ENCODE assay signal across 1 cellular context in the genomic region with DNA sequence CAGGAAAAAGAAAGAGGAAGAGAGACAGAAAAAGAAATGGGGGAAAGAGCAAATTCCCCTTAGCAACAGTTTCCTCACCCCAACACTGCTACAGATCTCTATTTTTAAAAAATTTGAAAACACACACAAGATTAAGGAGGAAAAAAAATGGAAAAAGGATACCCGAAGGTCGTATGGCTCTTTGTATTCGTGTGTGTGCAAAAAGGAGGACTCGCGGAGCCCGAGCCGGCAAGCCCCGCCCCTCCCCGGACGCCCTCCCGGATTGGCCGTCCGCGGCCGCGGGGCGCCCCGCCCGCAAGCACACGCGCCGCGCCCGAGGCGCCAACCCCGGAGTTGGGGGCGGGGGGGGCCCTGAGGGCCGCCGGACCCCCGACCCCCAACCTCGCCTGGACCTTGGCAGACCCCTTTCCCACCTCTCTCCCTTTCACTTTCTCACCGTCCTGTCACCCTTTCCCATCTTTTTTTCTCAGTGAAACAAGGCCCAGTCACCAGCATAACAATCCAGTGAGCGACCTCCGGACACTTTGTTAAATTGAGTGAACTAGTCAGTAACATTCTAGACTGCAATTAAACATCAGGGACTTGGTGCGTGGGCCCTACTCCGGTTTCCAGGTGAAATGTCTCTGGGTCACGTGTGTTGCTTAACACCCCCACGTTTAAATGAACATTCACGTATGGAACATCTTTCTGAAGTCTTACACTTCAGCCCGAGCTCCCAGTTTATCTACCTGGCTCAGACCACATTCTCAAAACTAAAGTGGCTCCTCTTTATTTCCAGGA.
TF ChIP-seq lines count a peak whose summit lies in the region.

A gene with protein sequence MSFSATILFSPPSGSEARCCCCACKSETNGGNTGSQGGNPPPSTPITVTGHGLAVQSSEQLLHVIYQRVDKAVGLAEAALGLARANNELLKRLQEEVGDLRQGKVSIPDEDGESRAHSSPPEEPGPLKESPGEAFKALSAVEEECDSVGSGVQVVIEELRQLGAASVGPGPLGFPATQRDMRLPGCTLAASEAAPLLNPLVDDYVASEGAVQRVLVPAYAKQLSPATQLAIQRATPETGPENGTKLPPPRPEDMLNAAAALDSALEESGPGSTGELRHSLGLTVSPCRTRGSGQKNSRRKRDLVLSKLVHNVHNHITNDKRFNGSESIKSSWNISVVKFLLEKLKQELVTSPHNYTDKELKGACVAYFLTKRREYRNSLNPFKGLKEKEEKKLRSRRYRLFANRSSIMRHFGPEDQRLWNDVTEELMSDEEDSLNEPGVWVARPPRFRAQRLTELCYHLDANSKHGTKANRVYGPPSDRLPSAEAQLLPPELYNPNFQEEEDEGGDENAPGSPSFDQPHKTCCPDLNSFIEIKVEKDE (minus strand): TSS at position 205 of the 780 bp plus-strand sequence. CDS start 11,120 bp downstream, outside the sequence.

TF ChIP-seq in HepG2, 621 proteins besides CTCF, POLR2A, EP300 and RAD21 (continued from another document and continues in another):
- TF ChIP-seq, protein P1, sequence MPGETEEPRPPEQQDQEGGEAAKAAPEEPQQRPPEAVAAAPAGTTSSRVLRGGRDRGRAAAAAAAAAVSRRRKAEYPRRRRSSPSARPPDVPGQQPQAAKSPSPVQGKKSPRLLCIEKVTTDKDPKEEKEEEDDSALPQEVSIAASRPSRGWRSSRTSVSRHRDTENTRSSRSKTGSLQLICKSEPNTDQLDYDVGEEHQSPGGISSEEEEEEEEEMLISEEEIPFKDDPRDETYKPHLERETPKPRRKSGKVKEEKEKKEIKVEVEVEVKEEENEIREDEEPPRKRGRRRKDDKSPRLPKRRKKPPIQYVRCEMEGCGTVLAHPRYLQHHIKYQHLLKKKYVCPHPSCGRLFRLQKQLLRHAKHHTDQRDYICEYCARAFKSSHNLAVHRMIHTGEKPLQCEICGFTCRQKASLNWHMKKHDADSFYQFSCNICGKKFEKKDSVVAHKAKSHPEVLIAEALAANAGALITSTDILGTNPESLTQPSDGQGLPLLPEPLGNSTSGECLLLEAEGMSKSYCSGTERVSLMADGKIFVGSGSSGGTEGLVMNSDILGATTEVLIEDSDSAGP (CRISPR knock-in tag; IDR thresholded peaks at IDR 0.05; ENCODE audit: borderline replicate concordance): no peak
- TF ChIP-seq, protein P2, sequence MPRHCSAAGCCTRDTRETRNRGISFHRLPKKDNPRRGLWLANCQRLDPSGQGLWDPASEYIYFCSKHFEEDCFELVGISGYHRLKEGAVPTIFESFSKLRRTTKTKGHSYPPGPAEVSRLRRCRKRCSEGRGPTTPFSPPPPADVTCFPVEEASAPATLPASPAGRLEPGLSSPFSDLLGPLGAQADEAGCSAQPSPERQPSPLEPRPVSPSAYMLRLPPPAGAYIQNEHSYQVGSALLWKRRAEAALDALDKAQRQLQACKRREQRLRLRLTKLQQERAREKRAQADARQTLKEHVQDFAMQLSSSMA (CRISPR knock-in tag; IDR thresholded peaks at IDR 0.05): peak; percentile 76; the same call in 1 of the 2 replicates
- TF ChIP-seq TEAD2 (CRISPR knock-in tag; IDR thresholded peaks at IDR 0.05) (no peak), KAT8 (CRISPR knock-in tag; IDR thresholded peaks at IDR 0.05) (peak; percentile 54; the same call in 1 of the 2 replicates), ADNP (CRISPR knock-in tag; IDR thresholded peaks at IDR 0.05) (no peak), ZNF354B (CRISPR knock-in tag; IDR thresholded peaks at IDR 0.05) (no peak; the same call in 1 of the 2 replicates), ZNF232 (CRISPR knock-in tag; IDR thresholded peaks at IDR 0.05; ENCODE audit: borderline replicate concordance) (peak; percentile 40; the same call in 1 of the 2 replicates), ZNF557 (CRISPR knock-in tag; IDR thresholded peaks at IDR 0.05) (0 out of 2 replicates have a peak, but pooled peaks have one; percentile 40), ZNF331 (CRISPR knock-in tag; IDR thresholded peaks at IDR 0.05) (peak; percentile 65; the same call in 1 of the 2 replicates), MAZ (IDR thresholded peaks at IDR 0.05; ENCODE audit: borderline replicate concordance, low read depth, low read length) (peak; percentile 71; the same call in 1 of the 2 replicates), MAZ (CRISPR knock-in tag; IDR thresholded peaks at IDR 0.05; ENCODE audit: low read depth) (peak; percentile 87), NFKB2 (CRISPR knock-in tag; IDR thresholded peaks at IDR 0.05; ENCODE audit: borderline replicate concordance) (peak; percentile 81; the same call in 1 of the 2 replicates), ARNTL (CRISPR knock-in tag; IDR thresholded peaks at IDR 0.05) (peak; percentile 83), AKAP8 (CRISPR knock-in tag; IDR thresholded peaks at IDR 0.05) (no peak), ZNF761 (CRISPR knock-in tag; conservative IDR thresholded peaks at IDR 0.05) (peak; percentile 85; the same call in 1 of the 2 replicates), ZNF563 (CRISPR knock-in tag; IDR thresholded peaks at IDR 0.05) (peak; percentile 96)
- TF ChIP-seq, protein P3, sequence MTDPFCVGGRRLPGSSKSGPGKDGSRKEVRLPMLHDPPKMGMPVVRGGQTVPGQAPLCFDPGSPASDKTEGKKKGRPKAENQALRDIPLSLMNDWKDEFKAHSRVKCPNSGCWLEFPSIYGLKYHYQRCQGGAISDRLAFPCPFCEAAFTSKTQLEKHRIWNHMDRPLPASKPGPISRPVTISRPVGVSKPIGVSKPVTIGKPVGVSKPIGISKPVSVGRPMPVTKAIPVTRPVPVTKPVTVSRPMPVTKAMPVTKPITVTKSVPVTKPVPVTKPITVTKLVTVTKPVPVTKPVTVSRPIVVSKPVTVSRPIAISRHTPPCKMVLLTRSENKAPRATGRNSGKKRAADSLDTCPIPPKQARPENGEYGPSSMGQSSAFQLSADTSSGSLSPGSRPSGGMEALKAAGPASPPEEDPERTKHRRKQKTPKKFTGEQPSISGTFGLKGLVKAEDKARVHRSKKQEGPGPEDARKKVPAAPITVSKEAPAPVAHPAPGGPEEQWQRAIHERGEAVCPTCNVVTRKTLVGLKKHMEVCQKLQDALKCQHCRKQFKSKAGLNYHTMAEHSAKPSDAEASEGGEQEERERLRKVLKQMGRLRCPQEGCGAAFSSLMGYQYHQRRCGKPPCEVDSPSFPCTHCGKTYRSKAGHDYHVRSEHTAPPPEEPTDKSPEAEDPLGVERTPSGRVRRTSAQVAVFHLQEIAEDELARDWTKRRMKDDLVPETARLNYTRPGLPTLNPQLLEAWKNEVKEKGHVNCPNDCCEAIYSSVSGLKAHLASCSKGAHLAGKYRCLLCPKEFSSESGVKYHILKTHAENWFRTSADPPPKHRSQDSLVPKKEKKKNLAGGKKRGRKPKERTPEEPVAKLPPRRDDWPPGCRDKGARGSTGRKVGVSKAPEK (CRISPR knock-in tag; IDR thresholded peaks at IDR 0.05; ENCODE audit: borderline replicate concordance): 0 out of 2 replicates have a peak, but pooled peaks have one; percentile 13
- TF ChIP-seq, protein P4, sequence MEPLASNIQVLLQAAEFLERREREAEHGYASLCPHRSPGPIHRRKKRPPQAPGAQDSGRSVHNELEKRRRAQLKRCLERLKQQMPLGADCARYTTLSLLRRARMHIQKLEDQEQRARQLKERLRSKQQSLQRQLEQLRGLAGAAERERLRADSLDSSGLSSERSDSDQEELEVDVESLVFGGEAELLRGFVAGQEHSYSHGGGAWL (CRISPR knock-in tag; IDR thresholded peaks at IDR 0.05): peak; percentile 84
- TF ChIP-seq, protein P5, sequence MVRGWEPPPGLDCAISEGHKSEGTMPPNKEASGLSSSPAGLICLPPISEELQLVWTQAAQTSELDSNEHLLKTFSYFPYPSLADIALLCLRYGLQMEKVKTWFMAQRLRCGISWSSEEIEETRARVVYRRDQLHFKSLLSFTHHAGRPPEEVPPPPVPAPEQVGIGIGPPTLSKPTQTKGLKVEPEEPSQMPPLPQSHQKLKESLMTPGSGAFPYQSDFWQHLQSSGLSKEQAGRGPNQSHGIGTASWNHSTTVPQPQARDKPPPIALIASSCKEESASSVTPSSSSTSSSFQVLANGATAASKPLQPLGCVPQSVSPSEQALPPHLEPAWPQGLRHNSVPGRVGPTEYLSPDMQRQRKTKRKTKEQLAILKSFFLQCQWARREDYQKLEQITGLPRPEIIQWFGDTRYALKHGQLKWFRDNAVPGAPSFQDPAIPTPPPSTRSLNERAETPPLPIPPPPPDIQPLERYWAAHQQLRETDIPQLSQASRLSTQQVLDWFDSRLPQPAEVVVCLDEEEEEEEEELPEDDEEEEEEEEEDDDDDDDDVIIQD (CRISPR knock-in tag; IDR thresholded peaks at IDR 0.05; ENCODE audit: low read depth): no peak; the same call in 1 of the 2 replicates
- TF ChIP-seq, protein P6, sequence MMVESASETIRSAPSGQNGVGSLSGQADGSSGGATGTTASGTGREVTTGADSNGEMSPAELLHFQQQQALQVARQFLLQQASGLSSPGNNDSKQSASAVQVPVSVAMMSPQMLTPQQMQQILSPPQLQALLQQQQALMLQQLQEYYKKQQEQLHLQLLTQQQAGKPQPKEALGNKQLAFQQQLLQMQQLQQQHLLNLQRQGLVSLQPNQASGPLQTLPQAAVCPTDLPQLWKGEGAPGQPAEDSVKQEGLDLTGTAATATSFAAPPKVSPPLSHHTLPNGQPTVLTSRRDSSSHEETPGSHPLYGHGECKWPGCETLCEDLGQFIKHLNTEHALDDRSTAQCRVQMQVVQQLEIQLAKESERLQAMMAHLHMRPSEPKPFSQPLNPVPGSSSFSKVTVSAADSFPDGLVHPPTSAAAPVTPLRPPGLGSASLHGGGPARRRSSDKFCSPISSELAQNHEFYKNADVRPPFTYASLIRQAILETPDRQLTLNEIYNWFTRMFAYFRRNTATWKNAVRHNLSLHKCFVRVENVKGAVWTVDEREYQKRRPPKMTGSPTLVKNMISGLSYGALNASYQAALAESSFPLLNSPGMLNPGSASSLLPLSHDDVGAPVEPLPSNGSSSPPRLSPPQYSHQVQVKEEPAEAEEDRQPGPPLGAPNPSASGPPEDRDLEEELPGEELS (CRISPR knock-in tag; IDR thresholded peaks at IDR 0.05): peak; percentile 50
- TF ChIP-seq, protein P7, sequence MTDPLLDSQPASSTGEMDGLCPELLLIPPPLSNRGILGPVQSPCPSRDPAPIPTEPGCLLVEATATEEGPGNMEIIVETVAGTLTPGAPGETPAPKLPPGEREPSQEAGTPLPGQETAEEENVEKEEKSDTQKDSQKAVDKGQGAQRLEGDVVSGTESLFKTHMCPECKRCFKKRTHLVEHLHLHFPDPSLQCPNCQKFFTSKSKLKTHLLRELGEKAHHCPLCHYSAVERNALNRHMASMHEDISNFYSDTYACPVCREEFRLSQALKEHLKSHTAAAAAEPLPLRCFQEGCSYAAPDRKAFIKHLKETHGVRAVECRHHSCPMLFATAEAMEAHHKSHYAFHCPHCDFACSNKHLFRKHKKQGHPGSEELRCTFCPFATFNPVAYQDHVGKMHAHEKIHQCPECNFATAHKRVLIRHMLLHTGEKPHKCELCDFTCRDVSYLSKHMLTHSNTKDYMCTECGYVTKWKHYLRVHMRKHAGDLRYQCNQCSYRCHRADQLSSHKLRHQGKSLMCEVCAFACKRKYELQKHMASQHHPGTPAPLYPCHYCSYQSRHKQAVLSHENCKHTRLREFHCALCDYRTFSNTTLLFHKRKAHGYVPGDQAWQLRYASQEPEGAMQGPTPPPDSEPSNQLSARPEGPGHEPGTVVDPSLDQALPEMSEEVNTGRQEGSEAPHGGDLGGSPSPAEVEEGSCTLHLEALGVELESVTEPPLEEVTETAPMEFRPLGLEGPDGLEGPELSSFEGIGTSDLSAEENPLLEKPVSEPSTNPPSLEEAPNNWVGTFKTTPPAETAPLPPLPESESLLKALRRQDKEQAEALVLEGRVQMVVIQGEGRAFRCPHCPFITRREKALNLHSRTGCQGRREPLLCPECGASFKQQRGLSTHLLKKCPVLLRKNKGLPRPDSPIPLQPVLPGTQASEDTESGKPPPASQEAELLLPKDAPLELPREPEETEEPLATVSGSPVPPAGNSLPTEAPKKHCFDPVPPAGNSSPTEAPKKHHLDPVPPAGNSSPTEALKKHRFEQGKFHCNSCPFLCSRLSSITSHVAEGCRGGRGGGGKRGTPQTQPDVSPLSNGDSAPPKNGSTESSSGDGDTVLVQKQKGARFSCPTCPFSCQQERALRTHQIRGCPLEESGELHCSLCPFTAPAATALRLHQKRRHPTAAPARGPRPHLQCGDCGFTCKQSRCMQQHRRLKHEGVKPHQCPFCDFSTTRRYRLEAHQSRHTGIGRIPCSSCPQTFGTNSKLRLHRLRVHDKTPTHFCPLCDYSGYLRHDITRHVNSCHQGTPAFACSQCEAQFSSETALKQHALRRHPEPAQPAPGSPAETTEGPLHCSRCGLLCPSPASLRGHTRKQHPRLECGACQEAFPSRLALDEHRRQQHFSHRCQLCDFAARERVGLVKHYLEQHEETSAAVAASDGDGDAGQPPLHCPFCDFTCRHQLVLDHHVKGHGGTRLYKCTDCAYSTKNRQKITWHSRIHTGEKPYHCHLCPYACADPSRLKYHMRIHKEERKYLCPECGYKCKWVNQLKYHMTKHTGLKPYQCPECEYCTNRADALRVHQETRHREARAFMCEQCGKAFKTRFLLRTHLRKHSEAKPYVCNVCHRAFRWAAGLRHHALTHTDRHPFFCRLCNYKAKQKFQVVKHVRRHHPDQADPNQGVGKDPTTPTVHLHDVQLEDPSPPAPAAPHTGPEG (CRISPR knock-in tag; IDR thresholded peaks at IDR 0.05): no peak
- TF ChIP-seq, protein P8, sequence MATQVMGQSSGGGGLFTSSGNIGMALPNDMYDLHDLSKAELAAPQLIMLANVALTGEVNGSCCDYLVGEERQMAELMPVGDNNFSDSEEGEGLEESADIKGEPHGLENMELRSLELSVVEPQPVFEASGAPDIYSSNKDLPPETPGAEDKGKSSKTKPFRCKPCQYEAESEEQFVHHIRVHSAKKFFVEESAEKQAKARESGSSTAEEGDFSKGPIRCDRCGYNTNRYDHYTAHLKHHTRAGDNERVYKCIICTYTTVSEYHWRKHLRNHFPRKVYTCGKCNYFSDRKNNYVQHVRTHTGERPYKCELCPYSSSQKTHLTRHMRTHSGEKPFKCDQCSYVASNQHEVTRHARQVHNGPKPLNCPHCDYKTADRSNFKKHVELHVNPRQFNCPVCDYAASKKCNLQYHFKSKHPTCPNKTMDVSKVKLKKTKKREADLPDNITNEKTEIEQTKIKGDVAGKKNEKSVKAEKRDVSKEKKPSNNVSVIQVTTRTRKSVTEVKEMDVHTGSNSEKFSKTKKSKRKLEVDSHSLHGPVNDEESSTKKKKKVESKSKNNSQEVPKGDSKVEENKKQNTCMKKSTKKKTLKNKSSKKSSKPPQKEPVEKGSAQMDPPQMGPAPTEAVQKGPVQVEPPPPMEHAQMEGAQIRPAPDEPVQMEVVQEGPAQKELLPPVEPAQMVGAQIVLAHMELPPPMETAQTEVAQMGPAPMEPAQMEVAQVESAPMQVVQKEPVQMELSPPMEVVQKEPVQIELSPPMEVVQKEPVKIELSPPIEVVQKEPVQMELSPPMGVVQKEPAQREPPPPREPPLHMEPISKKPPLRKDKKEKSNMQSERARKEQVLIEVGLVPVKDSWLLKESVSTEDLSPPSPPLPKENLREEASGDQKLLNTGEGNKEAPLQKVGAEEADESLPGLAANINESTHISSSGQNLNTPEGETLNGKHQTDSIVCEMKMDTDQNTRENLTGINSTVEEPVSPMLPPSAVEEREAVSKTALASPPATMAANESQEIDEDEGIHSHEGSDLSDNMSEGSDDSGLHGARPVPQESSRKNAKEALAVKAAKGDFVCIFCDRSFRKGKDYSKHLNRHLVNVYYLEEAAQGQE (IDR thresholded peaks at IDR 0.05; ENCODE audit: borderline replicate concordance in 1 of 2, low read depth in 1 of 2, low read length in 2 of 2): peak in 1 of 2 experiments; percentile 72; a peak in 2 of 4 replicates
- TF ChIP-seq, protein P9, sequence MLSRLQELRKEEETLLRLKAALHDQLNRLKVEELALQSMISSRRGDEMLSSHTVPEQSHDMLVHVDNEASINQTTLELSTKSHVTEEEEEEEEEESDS (CRISPR knock-in tag; IDR thresholded peaks at IDR 0.05; ENCODE audit: borderline replicate concordance): peak; percentile 40; the same call in 1 of the 2 replicates
